ENCODE assay signal across 8 cellular contexts in genomic region chr5:142356716-142357468, GRCh38. TPM values are rescaled to one million over a fixed set of nuclear protein-coding genes. Genes with fewer than 3 reads are reported as not detected.
A peak's percentile ranks its signal among the peaks of the same experiment; 100 is the strongest.
DNase-seq lines count a peak whose midpoint lies in the region; ATAC-seq and TF ChIP-seq lines count a peak whose summit lies in the region.

No MANE protein-coding gene starts in this region.

- no peak overlapping the region for H3K14ac ChIP-seq in neuronal stem cell (ENCODE audit: low read length)

- H2BK5ac ChIP-seq in neuronal stem cell (ENCODE audit: low read length), result peak overlapping the region; percentile 31

- peak overlapping the region; percentile 97 for H3K18ac ChIP-seq in neuronal stem cell (ENCODE audit: low read length)

- no peak for TF ChIP-seq EP300 in gastroesophageal sphincter (IDR thresholded peaks at IDR 0.05)

- H2AK5ac ChIP-seq in neuronal stem cell (ENCODE audit: low read depth, low read length), result peak overlapping the region; percentile 9

- ATAC-seq in GM21619 (IDR thresholded peaks at IDR 0.05; ENCODE audit: unreplicated experiment) (peak; percentile 91), gastroesophageal sphincter (peak; percentile 91)

- peaks cover 42% of the 10 kb centered on the region for H3K27me3 Mint-ChIP-seq in IgD-negative memory B cell

- H3K27ac ChIP-seq in gastroesophageal sphincter, result peak overlapping the region; percentile 79 to 98 (median 96)
- peak overlapping the region; percentile 86 for H3K27ac ChIP-seq in neuronal stem cell (replicated peaks; ENCODE audit: low read length)

- peak in 2 of 4 experiments; percentile 2 to 13 for TF ChIP-seq CTCF in gastroesophageal sphincter (IDR thresholded peaks at IDR 0.05)

- H3K4me1 Mint-ChIP-seq in IgD-negative memory B cell, result peaks cover 8 to 29% (median 16%) of the 10 kb centered on the region in 3 donors

- no peaks in the 10 kb centered on the region for H3K79me1 ChIP-seq in neuronal stem cell (ENCODE audit: low read depth, low read length)

- peak overlapping the region; percentile 74 for H3K9ac ChIP-seq in neuronal stem cell (ENCODE audit: low read depth, low read length, poor library complexity)

- no peak overlapping the region for H4K8ac ChIP-seq in neuronal stem cell (ENCODE audit: low read depth, low read length)

- DNase-seq in Daoy (ENCODE audit: low read depth), result peak; percentile 94
- DNase-seq in SIG-M5 treated with dmso at 0.1 percent for 504 hours (lab: John Stamatoyannopoulos, UW; ENCODE audit: unreplicated experiment), result peak; percentile 89
- DNase-seq in activated naive CD4-positive, alpha-beta T cell (lab: John Stamatoyannopoulos, UW), result peak; percentile 72 to 78 (median 74)
- peak; percentile 69 for DNase-seq in neuronal stem cell (ENCODE audit: low spot score)
- DNase-seq in stromal cell of bone marrow (ENCODE audit: low read depth), result peak; percentile 90

- peak overlapping the region; percentile 72 for H3K4me2 ChIP-seq in neuronal stem cell (ENCODE audit: insufficient read depth, low read length, poor library complexity, severe bottlenecking)

- H3K4me3 ChIP-seq in gastroesophageal sphincter, result peak overlapping the region; percentile 44 to 79
- peak overlapping the region; percentile 46 to 78 for H3K4me3 ChIP-seq in neuronal stem cell (ENCODE audit: low read length in 2 of 2)

- TF ChIP-seq POLR2A in gastroesophageal sphincter (IDR thresholded peaks at IDR 0.05), result peak; percentile 83 to 87

- H3K4ac ChIP-seq in neuronal stem cell (ENCODE audit: low read length), result no peak overlapping the region

- peak overlapping the region in 1 of 3 donors; percentile 88 for H3K27ac Mint-ChIP-seq in IgD-negative memory B cell

- H4K91ac ChIP-seq in neuronal stem cell (ENCODE audit: low read depth, low read length, poor library complexity), result peak overlapping the region; percentile 35

- H2AFZ ChIP-seq in neuronal stem cell (ENCODE audit: low read length), result peak overlapping the region; percentile 97

- H3K9me3 ChIP-seq in gastroesophageal sphincter (no peaks in the 10 kb centered on the region), neuronal stem cell (replicated peaks in 1 of 2; ENCODE audit: control insufficient read depth in 2 of 2, insufficient read depth in 1 of 2, low read depth in 1 of 2, low read length in 2 of 2) (peaks cover 0 to 3% of the 10 kb centered on the region in 2 donors)

- no CpG with 5 or more reads among the region's 82 CpGs for WGBS in gastroesophageal sphincter (ENCODE audit: low coverage in 1 of 2), 2 donors
- WGBS in neuronal stem cell (ENCODE audit: extremely low coverage in 2 of 2, insufficient read length in 2 of 2, insufficient replicate concordance in 1 of 2), 2 donors, result no CpG with 5 or more reads among the region's 82 CpGs

- H3K4me3 Mint-ChIP-seq in IgD-negative memory B cell, result peak overlapping the region; percentile 72 to 95 (median 85)

- H3K27me3 ChIP-seq in gastroesophageal sphincter (no peaks in the 10 kb centered on the region), neuronal stem cell (ENCODE audit: control insufficient read depth in 3 of 3, insufficient read depth in 3 of 3, low read depth in 1 of 3, low read length in 3 of 3) (no peaks in the 10 kb centered on the region)

- H3K4me1 ChIP-seq in gastroesophageal sphincter (peaks cover 0 to 19% (median 9%) of the 10 kb centered on the region in 3 donors), neuronal stem cell (ENCODE audit: control insufficient read depth in 2 of 2, insufficient read depth in 1 of 2, low read depth in 1 of 2, low read length in 2 of 2) (peaks cover 13 to 30% of the 10 kb centered on the region in 2 donors)

- H2BK120ac ChIP-seq in neuronal stem cell (ENCODE audit: low read depth, low read length), result peak overlapping the region; percentile 53

- H3K9me3 Mint-ChIP-seq in IgD-negative memory B cell, result no peaks in the 10 kb centered on the region

- H3K23ac ChIP-seq in neuronal stem cell (ENCODE audit: low read depth, low read length, poor library complexity), result no peak overlapping the region

- H3K36me3 ChIP-seq in gastroesophageal sphincter (no peaks in the 10 kb centered on the region), neuronal stem cell (replicated peaks in 1 of 2; ENCODE audit: control insufficient read depth in 2 of 2, insufficient read depth in 2 of 2, low read length in 2 of 2) (no peaks in the 10 kb centered on the region)

- H2BK12ac ChIP-seq in neuronal stem cell (ENCODE audit: low read length), result peak overlapping the region; percentile 64

- H2BK15ac ChIP-seq in neuronal stem cell (ENCODE audit: low read length), result peak overlapping the region; percentile 55

- H3K36me3 Mint-ChIP-seq in IgD-negative memory B cell, result no peaks in the 10 kb centered on the region

RNA-seq across cellular contexts. Expression of gene SPRY4, which starts 32.1 kb away (rescaled TPM):
- 3.2 and 3.7 TPM in 2 replicates for total RNA-seq in Daoy (2014; rRNA removed; shearing (Covaris generic))
- not detected for polyA plus RNA-seq in IgD-negative memory B cell
- 10 to 100 TPM in 3 of 4 donors, 1 to 10 TPM in 1; 9.2 to 18.1 (median 12.7) TPM for total RNA-seq in gastroesophageal sphincter
- 10.5 TPM for polyA plus RNA-seq in neuronal stem cell (2013, experiment 1 of 2)
- 11.3 TPM for polyA plus RNA-seq in neuronal stem cell (2013, experiment 2 of 2)

Comparison
In these comparisons a context has a peak if more than half of its experiments do, and no peak if none do; other contexts are left out.
1. Peak in every context shown above with its lines: DNase-seq, ATAC-seq, H3K4me3 ChIP-seq and H3K27ac ChIP-seq.